1 cellular context compared by ENCODE assay signal in the genomic region with DNA sequence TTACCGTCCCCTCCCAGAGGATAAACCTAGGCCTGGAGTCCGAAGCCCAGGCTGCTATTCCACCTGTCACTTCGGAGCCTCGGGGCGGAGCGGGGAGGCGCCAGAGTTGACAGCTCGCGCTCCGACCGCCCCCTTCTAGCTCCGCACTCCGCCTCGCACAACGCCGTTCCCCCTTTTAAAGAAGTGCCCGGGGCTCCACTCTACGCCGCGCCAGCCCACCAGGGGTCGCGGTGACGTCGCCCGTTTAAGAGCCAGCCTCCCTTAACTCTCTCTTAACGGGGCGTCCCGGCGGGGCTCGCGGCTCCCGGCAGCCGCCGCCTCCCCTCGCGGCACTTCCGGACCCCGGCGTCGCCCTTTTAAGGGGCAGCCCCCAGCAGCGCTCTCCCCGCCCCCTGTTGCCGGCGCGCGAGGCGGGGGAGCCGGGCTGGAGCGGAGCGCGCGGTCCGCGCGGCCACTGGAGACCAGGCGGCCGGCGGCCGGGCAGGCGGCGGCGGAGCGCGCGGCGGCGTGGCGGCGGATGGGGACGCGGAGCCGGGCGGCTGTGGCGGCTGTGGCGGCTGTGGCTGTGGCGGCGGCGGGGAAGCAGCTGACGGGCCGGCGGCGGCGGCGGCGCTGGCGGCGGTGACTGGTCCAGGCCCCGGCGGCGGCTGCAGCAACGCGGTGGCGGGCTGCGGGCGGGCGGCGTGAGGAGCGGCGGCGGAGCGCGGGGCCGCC.
TF ChIP-seq lines count a peak whose summit lies in the region.

INAFM2 (plus strand) TSS at position 454 of the 714 bp plus-strand sequence. CDS start 364 bp downstream, outside the sequence.

TF ChIP-seq in HepG2, 621 proteins besides CTCF, POLR2A, EP300 and RAD21 (continued from another document and continues in another):
- TF ChIP-seq ZNF777 (CRISPR knock-in tag; IDR thresholded peaks at IDR 0.05) (peak; percentile 36; the same call in 1 of the 2 replicates), IRF1 (CRISPR knock-in tag; IDR thresholded peaks at IDR 0.05; ENCODE audit: low read depth) (no peak), ZEB1 (IDR thresholded peaks at IDR 0.05; ENCODE audit: insufficient replicate concordance, low read depth) (no peak), PPARG (CRISPR knock-in tag; conservative IDR thresholded peaks at IDR 0.05) (0 out of 2 replicates have a peak, but pooled peaks have one; percentile 30), HNF1B (CRISPR knock-in tag; IDR thresholded peaks at IDR 0.05) (no peak), ASH2L (IDR thresholded peaks at IDR 0.05; ENCODE audit: insufficient read length, low read depth, low read length) (peak; percentile 35), POLR2AphosphoS2 (IDR thresholded peaks at IDR 0.05; ENCODE audit: low read depth, low read length) (no peak), ZSCAN20 (CRISPR knock-in tag; IDR thresholded peaks at IDR 0.05; ENCODE audit: borderline replicate concordance) (no peak), U2AF2 (IDR thresholded peaks at IDR 0.05; ENCODE audit: low read depth, low read length) (no peak), ATRX (CRISPR knock-in tag; IDR thresholded peaks at IDR 0.05; ENCODE audit: borderline replicate concordance) (no peak), UBTF (CRISPR knock-in tag; IDR thresholded peaks at IDR 0.05) (peak; percentile 97), RCOR2 (CRISPR knock-in tag; IDR thresholded peaks at IDR 0.05) (no peak), SYNCRIP (IDR thresholded peaks at IDR 0.05; ENCODE audit: insufficient read depth, low read depth, low read length) (no peak), SMAD9 (CRISPR knock-in tag; IDR thresholded peaks at IDR 0.05) (no peak), RNF2 (conservative IDR thresholded peaks at IDR 0.05; ENCODE audit: low read depth) (peak; percentile 84), ZNF510 (CRISPR knock-in tag; IDR thresholded peaks at IDR 0.05; ENCODE audit: low read depth) (no peak), ATF4 (CRISPR knock-in tag; IDR thresholded peaks at IDR 0.05) (no peak), ZNF337 (CRISPR knock-in tag; IDR thresholded peaks at IDR 0.05; ENCODE audit: borderline replicate concordance, low read depth) (no peak), ZNF629 (CRISPR knock-in tag; conservative IDR thresholded peaks at IDR 0.05) (no peak), ZBTB7A (CRISPR knock-in tag; IDR thresholded peaks at IDR 0.05) (no peak), ZNF616 (CRISPR knock-in tag; IDR thresholded peaks at IDR 0.05; ENCODE audit: low read depth) (no peak; the same call in 1 of the 2 replicates), KLF12 (CRISPR knock-in tag; IDR thresholded peaks at IDR 0.05; ENCODE audit: borderline replicate concordance) (peak; percentile 47; the same call in 1 of the 2 replicates), KDM3A (CRISPR knock-in tag; IDR thresholded peaks at IDR 0.05; ENCODE audit: low read depth) (peak; percentile 45; the same call in 1 of the 2 replicates)
- TF ChIP-seq, protein P1, sequence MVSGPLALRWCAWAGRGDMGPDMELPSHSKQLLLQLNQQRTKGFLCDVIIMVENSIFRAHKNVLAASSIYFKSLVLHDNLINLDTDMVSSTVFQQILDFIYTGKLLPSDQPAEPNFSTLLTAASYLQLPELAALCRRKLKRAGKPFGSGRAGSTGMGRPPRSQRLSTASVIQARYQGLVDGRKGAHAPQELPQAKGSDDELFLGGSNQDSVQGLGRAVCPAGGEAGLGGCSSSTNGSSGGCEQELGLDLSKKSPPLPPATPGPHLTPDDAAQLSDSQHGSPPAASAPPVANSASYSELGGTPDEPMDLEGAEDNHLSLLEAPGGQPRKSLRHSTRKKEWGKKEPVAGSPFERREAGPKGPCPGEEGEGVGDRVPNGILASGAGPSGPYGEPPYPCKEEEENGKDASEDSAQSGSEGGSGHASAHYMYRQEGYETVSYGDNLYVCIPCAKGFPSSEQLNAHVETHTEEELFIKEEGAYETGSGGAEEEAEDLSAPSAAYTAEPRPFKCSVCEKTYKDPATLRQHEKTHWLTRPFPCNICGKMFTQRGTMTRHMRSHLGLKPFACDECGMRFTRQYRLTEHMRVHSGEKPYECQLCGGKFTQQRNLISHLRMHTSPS (CRISPR knock-in tag; IDR thresholded peaks at IDR 0.05; ENCODE audit: low read depth): no peak
- TF ChIP-seq, protein P2, sequence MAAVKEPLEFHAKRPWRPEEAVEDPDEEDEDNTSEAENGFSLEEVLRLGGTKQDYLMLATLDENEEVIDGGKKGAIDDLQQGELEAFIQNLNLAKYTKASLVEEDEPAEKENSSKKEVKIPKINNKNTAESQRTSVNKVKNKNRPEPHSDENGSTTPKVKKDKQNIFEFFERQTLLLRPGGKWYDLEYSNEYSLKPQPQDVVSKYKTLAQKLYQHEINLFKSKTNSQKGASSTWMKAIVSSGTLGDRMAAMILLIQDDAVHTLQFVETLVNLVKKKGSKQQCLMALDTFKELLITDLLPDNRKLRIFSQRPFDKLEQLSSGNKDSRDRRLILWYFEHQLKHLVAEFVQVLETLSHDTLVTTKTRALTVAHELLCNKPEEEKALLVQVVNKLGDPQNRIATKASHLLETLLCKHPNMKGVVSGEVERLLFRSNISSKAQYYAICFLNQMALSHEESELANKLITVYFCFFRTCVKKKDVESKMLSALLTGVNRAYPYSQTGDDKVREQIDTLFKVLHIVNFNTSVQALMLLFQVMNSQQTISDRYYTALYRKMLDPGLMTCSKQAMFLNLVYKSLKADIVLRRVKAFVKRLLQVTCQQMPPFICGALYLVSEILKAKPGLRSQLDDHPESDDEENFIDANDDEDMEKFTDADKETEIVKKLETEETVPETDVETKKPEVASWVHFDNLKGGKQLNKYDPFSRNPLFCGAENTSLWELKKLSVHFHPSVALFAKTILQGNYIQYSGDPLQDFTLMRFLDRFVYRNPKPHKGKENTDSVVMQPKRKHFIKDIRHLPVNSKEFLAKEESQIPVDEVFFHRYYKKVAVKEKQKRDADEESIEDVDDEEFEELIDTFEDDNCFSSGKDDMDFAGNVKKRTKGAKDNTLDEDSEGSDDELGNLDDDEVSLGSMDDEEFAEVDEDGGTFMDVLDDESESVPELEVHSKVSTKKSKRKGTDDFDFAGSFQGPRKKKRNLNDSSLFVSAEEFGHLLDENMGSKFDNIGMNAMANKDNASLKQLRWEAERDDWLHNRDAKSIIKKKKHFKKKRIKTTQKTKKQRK (IDR thresholded peaks at IDR 0.05; ENCODE audit: low read length): no peak
- TF ChIP-seq, protein P3, sequence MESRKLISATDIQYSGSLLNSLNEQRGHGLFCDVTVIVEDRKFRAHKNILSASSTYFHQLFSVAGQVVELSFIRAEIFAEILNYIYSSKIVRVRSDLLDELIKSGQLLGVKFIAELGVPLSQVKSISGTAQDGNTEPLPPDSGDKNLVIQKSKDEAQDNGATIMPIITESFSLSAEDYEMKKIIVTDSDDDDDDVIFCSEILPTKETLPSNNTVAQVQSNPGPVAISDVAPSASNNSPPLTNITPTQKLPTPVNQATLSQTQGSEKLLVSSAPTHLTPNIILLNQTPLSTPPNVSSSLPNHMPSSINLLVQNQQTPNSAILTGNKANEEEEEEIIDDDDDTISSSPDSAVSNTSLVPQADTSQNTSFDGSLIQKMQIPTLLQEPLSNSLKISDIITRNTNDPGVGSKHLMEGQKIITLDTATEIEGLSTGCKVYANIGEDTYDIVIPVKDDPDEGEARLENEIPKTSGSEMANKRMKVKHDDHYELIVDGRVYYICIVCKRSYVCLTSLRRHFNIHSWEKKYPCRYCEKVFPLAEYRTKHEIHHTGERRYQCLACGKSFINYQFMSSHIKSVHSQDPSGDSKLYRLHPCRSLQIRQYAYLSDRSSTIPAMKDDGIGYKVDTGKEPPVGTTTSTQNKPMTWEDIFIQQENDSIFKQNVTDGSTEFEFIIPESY (CRISPR knock-in tag; IDR thresholded peaks at IDR 0.05): no peak
- TF ChIP-seq, protein P4, sequence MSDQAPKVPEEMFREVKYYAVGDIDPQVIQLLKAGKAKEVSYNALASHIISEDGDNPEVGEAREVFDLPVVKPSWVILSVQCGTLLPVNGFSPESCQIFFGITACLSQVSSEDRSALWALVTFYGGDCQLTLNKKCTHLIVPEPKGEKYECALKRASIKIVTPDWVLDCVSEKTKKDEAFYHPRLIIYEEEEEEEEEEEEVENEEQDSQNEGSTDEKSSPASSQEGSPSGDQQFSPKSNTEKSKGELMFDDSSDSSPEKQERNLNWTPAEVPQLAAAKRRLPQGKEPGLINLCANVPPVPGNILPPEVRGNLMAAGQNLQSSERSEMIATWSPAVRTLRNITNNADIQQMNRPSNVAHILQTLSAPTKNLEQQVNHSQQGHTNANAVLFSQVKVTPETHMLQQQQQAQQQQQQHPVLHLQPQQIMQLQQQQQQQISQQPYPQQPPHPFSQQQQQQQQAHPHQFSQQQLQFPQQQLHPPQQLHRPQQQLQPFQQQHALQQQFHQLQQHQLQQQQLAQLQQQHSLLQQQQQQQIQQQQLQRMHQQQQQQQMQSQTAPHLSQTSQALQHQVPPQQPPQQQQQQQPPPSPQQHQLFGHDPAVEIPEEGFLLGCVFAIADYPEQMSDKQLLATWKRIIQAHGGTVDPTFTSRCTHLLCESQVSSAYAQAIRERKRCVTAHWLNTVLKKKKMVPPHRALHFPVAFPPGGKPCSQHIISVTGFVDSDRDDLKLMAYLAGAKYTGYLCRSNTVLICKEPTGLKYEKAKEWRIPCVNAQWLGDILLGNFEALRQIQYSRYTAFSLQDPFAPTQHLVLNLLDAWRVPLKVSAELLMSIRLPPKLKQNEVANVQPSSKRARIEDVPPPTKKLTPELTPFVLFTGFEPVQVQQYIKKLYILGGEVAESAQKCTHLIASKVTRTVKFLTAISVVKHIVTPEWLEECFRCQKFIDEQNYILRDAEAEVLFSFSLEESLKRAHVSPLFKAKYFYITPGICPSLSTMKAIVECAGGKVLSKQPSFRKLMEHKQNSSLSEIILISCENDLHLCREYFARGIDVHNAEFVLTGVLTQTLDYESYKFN (CRISPR knock-in tag; conservative IDR thresholded peaks at IDR 0.05): no peak
- TF ChIP-seq, protein P5, sequence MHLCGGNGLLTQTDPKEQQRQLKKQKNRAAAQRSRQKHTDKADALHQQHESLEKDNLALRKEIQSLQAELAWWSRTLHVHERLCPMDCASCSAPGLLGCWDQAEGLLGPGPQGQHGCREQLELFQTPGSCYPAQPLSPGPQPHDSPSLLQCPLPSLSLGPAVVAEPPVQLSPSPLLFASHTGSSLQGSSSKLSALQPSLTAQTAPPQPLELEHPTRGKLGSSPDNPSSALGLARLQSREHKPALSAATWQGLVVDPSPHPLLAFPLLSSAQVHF (CRISPR knock-in tag; IDR thresholded peaks at IDR 0.05): no peak
